8 cellular contexts compared by ENCODE assay signal in the genomic region with DNA sequence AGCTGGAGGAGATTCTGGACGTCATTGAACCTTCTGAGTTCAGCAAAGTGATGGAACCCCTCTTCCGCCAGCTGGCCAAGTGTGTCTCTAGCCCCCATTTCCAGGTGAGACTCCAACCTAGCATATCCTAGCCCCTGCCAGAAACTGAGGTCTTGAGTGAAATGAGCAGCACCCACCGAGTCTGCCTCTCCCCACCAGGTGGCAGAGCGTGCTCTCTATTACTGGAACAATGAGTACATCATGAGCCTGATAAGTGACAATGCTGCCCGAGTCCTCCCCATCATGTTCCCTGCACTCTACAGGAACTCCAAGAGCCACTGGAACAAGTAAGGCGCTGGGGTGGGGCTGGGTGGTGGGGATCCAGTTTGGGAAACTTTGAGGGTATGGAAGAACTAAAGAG. TPM values are rescaled to one million over a fixed set of nuclear protein-coding genes. Genes with fewer than 3 reads are reported as not detected.
DNase-seq lines count a peak whose midpoint lies in the region; ATAC-seq and TF ChIP-seq lines count a peak whose summit lies in the region.

No MANE protein-coding gene starts in this region.

- no peaks in the 10 kb centered on the region for H3K27me3 Mint-ChIP-seq in CD4-positive, alpha-beta memory T cell
- H3K27me3 Mint-ChIP-seq in T-helper 17 cell = no peaks in the 10 kb centered on the region

- POLR2A ChIA-PET in CD4-positive, alpha-beta memory T cell (lab: Charles Lee; ENCODE audit: partially characterized antibody) = interaction anchor here (1.0 to 1.9 kb wide), 2 partner anchors 13 to 31 kb away, joined by 4 to 5 read pairs; partner anchors contain the start of genes PEX6 and RRP36
- POLR2A ChIA-PET in HEK293 (lab: Yijun Ruan, JAX) = interaction anchor here (0.6 to 1.5 kb wide), 5 partner anchors 21 to 50 kb away, joined by 3 to 7 read pairs (median 4); partner anchors contain the start of genes CUL7, KLC4, MRPL2 and PPP2R5D

- H3K36me3 ChIP-seq in CD4-positive, alpha-beta memory T cell (ENCODE audit: insufficient read depth, low read length) = peaks cover 55% of the 10 kb centered on the region
- H3K36me3 ChIP-seq in HEK293 (ENCODE audit: control insufficient read depth in 2 of 2, insufficient read depth in 1 of 2, low read length in 2 of 2) = peaks cover 35 to 73% of the 10 kb centered on the region in 2 experiments
- peaks cover 6 to 10% of the 10 kb centered on the region in 2 donors for H3K36me3 ChIP-seq in prostate gland

- peaks cover 14 to 69% of the 10 kb centered on the region in 2 donors for H3K36me3 Mint-ChIP-seq in CD4-positive, alpha-beta memory T cell
- peaks cover 8% of the 10 kb centered on the region for H3K36me3 Mint-ChIP-seq in T-helper 17 cell (ENCODE audit: low read depth)

- no peak for TF ChIP-seq POLR2A in prostate gland (IDR thresholded peaks at IDR 0.05)

- WGBS in prostate gland = 44% methylated on average over 6 of the region's 6 CpGs

- no peak overlapping the region for H3K4me3 Mint-ChIP-seq in CD4-positive, alpha-beta memory T cell
- H3K4me3 Mint-ChIP-seq in T-helper 17 cell = no peak overlapping the region

- H3K4me1 ChIP-seq in CD4-positive, alpha-beta memory T cell (ENCODE audit: insufficient read depth, low read length) = peaks cover 21% of the 10 kb centered on the region
- H3K4me1 ChIP-seq in HEK293 (ENCODE audit: control insufficient read depth, insufficient read depth, low read length) (peaks cover 6% of the 10 kb centered on the region), prostate gland (replicated peaks) (no peaks in the 10 kb centered on the region)

- CTCF ChIA-PET in CD4-positive, alpha-beta memory T cell (lab: Charles Lee; ENCODE audit: partially characterized antibody) = interaction anchor here (1.0 to 1.9 kb wide), 3 partner anchors 13 to 134 kb away, joined by 3 to 16 read pairs (median 3); no protein-coding TSS in a partner anchor
- CTCF ChIA-PET in HEK293 (lab: Yijun Ruan, JAX) = interaction anchor here (1.0 to 4.5 kb wide), 5 partner anchors 11 to 134 kb away, joined by 3 to 30 read pairs (median 10); partner anchors contain the start of gene RRP36

- H3K9me3 ChIP-seq in CD4-positive, alpha-beta memory T cell (ENCODE audit: control insufficient read depth in 1 of 2, low read length in 2 of 2) = no peaks in the 10 kb centered on the region
- H3K9me3 ChIP-seq in HEK293 (ENCODE audit: control insufficient read depth, insufficient read depth, low read depth, low read length) (no peaks in the 10 kb centered on the region), T-helper 17 cell (ENCODE audit: control insufficient read depth, low read length, poor library complexity, severe bottlenecking) (no peaks in the 10 kb centered on the region), prostate gland (no peaks in the 10 kb centered on the region)

- H3K27ac ChIP-seq in CD4-positive, alpha-beta memory T cell (ENCODE audit: low read depth, low read length) = no peak overlapping the region
- no peak overlapping the region for H3K27ac ChIP-seq in HEK293 (ENCODE audit: extremely low read depth, low read depth, low read length)
- no peak overlapping the region for H3K27ac ChIP-seq in prostate gland

- H3K4me1 Mint-ChIP-seq in CD4-positive, alpha-beta memory T cell = peaks cover 25 to 32% (median 30%) of the 10 kb centered on the region in 4 donors
- peaks cover 23% of the 10 kb centered on the region for H3K4me1 Mint-ChIP-seq in T-helper 17 cell

- no peak overlapping the region for H3K4me3 ChIP-seq in CD4-positive, alpha-beta memory T cell (ENCODE audit: low read length in 2 of 2)
- no peak overlapping the region for H3K4me3 ChIP-seq in HEK293 (ENCODE audit: low read depth, low read length)
- no peak overlapping the region for H3K4me3 ChIP-seq in prostate gland

- ATAC-seq in T-helper 17 cell = no peak
- no peak for ATAC-seq in HG03135 (IDR thresholded peaks at IDR 0.05; ENCODE audit: unreplicated experiment)

- H3K9me3 Mint-ChIP-seq in CD4-positive, alpha-beta memory T cell = peaks cover 0 to 4% (median 0%) of the 10 kb centered on the region in 8 donors

- intact Hi-C loops in CD4-positive, alpha-beta memory T cell (cut with micrococcal nuclease) = loop anchor here (1.0 kb wide), 1 partner anchor 134 kb away; no protein-coding TSS in a partner anchor
- intact Hi-C loops in prostate gland (cut with DNase I) = no loop called here

- no peaks in the 10 kb centered on the region for H3K27me3 ChIP-seq in CD4-positive, alpha-beta memory T cell (ENCODE audit: insufficient read depth, low read length)
- no peaks in the 10 kb centered on the region for H3K27me3 ChIP-seq in prostate gland (replicated peaks; ENCODE audit: insufficient read depth)

- H3K27ac Mint-ChIP-seq in CD4-positive, alpha-beta memory T cell = peak overlapping the region in 4 of 7 donors; percentile 34 to 73 (median 48)
- H3K27ac Mint-ChIP-seq in T-helper 17 cell = peak overlapping the region; percentile 63

- TF ChIP-seq CTCF in HEK293 (tag by site-specific recombination; IDR thresholded peaks at IDR 0.05) = peak; percentile 73
- peak in 3 of 4 experiments; percentile 22 to 55 (median 48) for TF ChIP-seq CTCF in prostate gland (IDR thresholded peaks at IDR 0.05)

- DNase-seq in CD4-positive, alpha-beta memory T cell = peak in 2 of 5 donors; percentile 23 to 33
- DNase-seq in T-helper 17 cell (peak in 1 of 3 donors; percentile 25), dermis microvascular lymphatic vessel endothelial cell (ENCODE audit: low read depth in 2 of 2) (peak; percentile 30 to 61), prostate gland (ENCODE audit: low spot score) (peak; percentile 19), DMS79 (lab: John Stamatoyannopoulos, UW) (no peak), NCI-H774 (lab: John Stamatoyannopoulos, UW) (no peak)

TF ChIP-seq in HEK293, 187 proteins besides CTCF, POLR2A, EP300 and RAD21 (continues in another document):
- TF ChIP-seq ZFP69B (tag by site-specific recombination; IDR thresholded peaks at IDR 0.05) (no peak), ZNF223 (tag by site-specific recombination; IDR thresholded peaks at IDR 0.05) (no peak), HOXD13 (CRISPR knock-in tag; IDR thresholded peaks at IDR 0.05; ENCODE audit: borderline replicate concordance) (no peak), ZNF133 (tag by site-specific recombination; IDR thresholded peaks at IDR 0.05) (no peak), ZNF488 (tag by site-specific recombination; IDR thresholded peaks at IDR 0.05) (no peak), ZNF654 (tag by site-specific recombination; IDR thresholded peaks at IDR 0.05; ENCODE audit: low read depth) (peak; percentile 49), ZNF521 (tag by site-specific recombination; IDR thresholded peaks at IDR 0.05) (no peak), ZBTB48 (tag by site-specific recombination; IDR thresholded peaks at IDR 0.05) (no peak), REPIN1 (tag by site-specific recombination; IDR thresholded peaks at IDR 0.05; ENCODE audit: low read depth) (no peak), ZBTB6 (tag by site-specific recombination; IDR thresholded peaks at IDR 0.05) (no peak), KLF10 (tag by site-specific recombination; IDR thresholded peaks at IDR 0.05) (no peak), ZNF10 (tag by site-specific recombination; IDR thresholded peaks at IDR 0.05) (peak; percentile 39; the same call in 1 of the 2 replicates), SP2 (tag by site-specific recombination; IDR thresholded peaks at IDR 0.05) (no peak), ZBTB1 (tag by site-specific recombination; IDR thresholded peaks at IDR 0.05) (no peak), ZNF529 (tag by site-specific recombination; IDR thresholded peaks at IDR 0.05; ENCODE audit: insufficient replicate concordance) (no peak), PRDM1 (tag by site-specific recombination; IDR thresholded peaks at IDR 0.05) (no peak)

RNA-seq across cellular contexts. Expression of gene MEA1, which starts 4.6 kb away (rescaled TPM):
- 10 to 100 TPM; 36.2 to 36.3 TPM for total RNA-seq in CD4-positive, alpha-beta memory T cell
- polyA plus RNA-seq in CD4-positive, alpha-beta memory T cell = 100 to 1,000 TPM in 1 of 2 donors, 10 to 100 TPM in 1; 84.7 to 110 TPM
- total RNA-seq in T-helper 17 cell = 10 to 100 TPM; 23.7 to 26.3 TPM
- 35.3 and 39.2 TPM in 2 replicates for total RNA-seq in dermis microvascular lymphatic vessel endothelial cell
- total RNA-seq in prostate gland = 10 to 100 TPM; 67.9 to 95.9 TPM

RNA-seq across cellular contexts. Expression of gene KLHDC3, which starts 4.9 kb away (rescaled TPM):
- total RNA-seq in CD4-positive, alpha-beta memory T cell = 10 to 100 TPM; 66.6 to 67.9 TPM
- polyA plus RNA-seq in CD4-positive, alpha-beta memory T cell = 100 to 1,000 TPM in 1 of 2 donors, 10 to 100 TPM in 1; 78.3 to 131 TPM
- total RNA-seq in T-helper 17 cell (10 to 100 TPM; 31.1 TPM), dermis microvascular lymphatic vessel endothelial cell (131 and 152 TPM in 2 replicates), prostate gland (100 to 1,000 TPM; 138 to 148 TPM)

RNA-seq across cellular contexts. Expression of gene RRP36, which starts 12.3 kb away (rescaled TPM):
- total RNA-seq in CD4-positive, alpha-beta memory T cell = 10 to 100 TPM; 56.5 to 58.7 TPM
- polyA plus RNA-seq in CD4-positive, alpha-beta memory T cell = 10 to 100 TPM; 65.5 to 77.0 TPM
- 10 to 100 TPM; 25.2 to 29.0 TPM for total RNA-seq in T-helper 17 cell
- 72.3 and 84.3 TPM in 2 replicates for total RNA-seq in dermis microvascular lymphatic vessel endothelial cell
- 10 to 100 TPM; 45.1 to 50.8 TPM for total RNA-seq in prostate gland

RNA-seq across cellular contexts. Expression of gene PPP2R5D, which starts 24.8 kb away (rescaled TPM):
- total RNA-seq in CD4-positive, alpha-beta memory T cell = 10 to 100 TPM; 36.6 to 38.0 TPM
- 10 to 100 TPM; 22.3 to 30.8 TPM for polyA plus RNA-seq in CD4-positive, alpha-beta memory T cell
- total RNA-seq in T-helper 17 cell = 10 to 100 TPM; 27.5 to 28.4 TPM
- total RNA-seq in dermis microvascular lymphatic vessel endothelial cell = 27.6 and 32.5 TPM in 2 replicates
- total RNA-seq in prostate gland = 10 to 100 TPM; 55.1 to 95.9 TPM

RNA-seq across cellular contexts. Expression of gene PEX6, which starts 30.1 kb away (rescaled TPM):
- 10 to 100 TPM; 38.9 to 40.5 TPM for total RNA-seq in CD4-positive, alpha-beta memory T cell
- polyA plus RNA-seq in CD4-positive, alpha-beta memory T cell = 10 to 100 TPM; 14.5 TPM
- total RNA-seq in T-helper 17 cell = 10 to 100 TPM; 10.2 to 15.5 TPM
- total RNA-seq in dermis microvascular lymphatic vessel endothelial cell = 23.0 and 29.7 TPM in 2 replicates
- 10 to 100 TPM; 23.9 to 57.9 TPM for total RNA-seq in prostate gland

Comparison
In these comparisons a context has a peak if more than half of its experiments do, and no peak if none do; other contexts are left out.
1. DNase-seq: peak in dermis microvascular lymphatic vessel endothelial cell (2 of 2) and prostate gland (single experiment); none in DMS79 (single experiment) and NCI-H774 (single experiment).